9 cellular contexts compared by ENCODE assay signal in the genomic region with DNA sequence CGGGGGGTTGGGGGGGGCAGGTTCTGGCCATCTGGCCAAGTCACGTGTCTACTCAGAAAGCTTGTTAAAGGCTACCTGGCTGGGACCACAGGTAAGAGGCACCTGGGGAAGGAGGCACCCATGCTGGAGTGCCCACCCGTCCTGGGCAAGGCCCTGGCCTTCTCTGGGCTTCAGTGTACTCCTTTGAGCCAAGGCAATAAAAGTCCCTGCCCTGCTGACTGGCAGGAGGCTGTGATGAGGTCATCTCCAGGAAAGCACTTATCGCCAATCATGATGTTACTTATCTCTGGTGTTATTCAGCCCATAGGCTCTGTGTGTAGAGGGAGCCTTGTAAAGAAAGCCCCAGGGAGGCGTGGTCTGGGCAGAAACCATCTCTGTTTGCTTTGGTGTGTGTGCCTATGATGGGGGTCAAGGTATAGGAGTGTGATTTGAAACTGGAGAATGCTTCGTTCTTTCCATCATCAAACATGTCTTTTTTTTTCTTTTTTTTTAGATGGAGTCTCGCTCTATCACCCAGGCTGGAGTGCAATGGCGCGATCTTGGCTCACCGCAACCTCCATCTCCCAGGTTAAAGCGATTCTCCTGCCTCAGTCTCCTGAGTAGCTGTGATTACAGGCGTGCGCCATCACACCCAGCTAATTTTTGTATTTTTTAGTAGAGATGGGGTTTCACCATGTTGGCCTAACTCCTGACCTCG. TPM values are rescaled to one million over a fixed set of nuclear protein-coding genes. Genes with fewer than 3 reads are reported as not detected.
A peak's percentile ranks its signal among the peaks of the same experiment; 100 is the strongest.
DNase-seq lines count a peak whose midpoint lies in the region; FAIRE-seq and TF ChIP-seq lines count a peak whose summit lies in the region.
"Had no signal": no experiment of that assay in that cellular context is flagged by ENCODE, and none has a peak within 500 bp of the region (broad histone marks: within the 10 kb centered on the region; RNA-seq: fewer than 3 reads in every experiment).

No MANE protein-coding gene starts in this region.

- H3K36me3 ChIP-seq in BLaER1 (no peaks in the 10 kb centered on the region), neural progenitor cell (no peaks in the 10 kb centered on the region), MM.1S (replicated peaks; ENCODE audit: insufficient read depth, low read length) (no peaks in the 10 kb centered on the region)

- H3K4me2 ChIP-seq in BLaER1 (peak overlapping the region; percentile 86), neural progenitor cell (no peak overlapping the region), MM.1S (ENCODE audit: low read depth, low read length) (no peak overlapping the region)

- H3K9ac ChIP-seq in BLaER1 (no peak overlapping the region), neural progenitor cell (no peak overlapping the region), MM.1S (ENCODE audit: low read length) (no peak overlapping the region)

- no peaks in the 10 kb centered on the region for H3K9me2 ChIP-seq in MM.1S (replicated peaks; ENCODE audit: insufficient read depth, low read length)

- H3K9me3 ChIP-seq in BLaER1 = no peaks in the 10 kb centered on the region
- no peaks in the 10 kb centered on the region for H3K9me3 ChIP-seq in neural progenitor cell (ENCODE audit: low read depth)
- H3K9me3 ChIP-seq in MM.1S (replicated peaks; ENCODE audit: insufficient read depth, low read length) = no peaks in the 10 kb centered on the region

- H3K4me3 ChIP-seq in BLaER1 (no peak overlapping the region), neural progenitor cell (no peak overlapping the region), MM.1S (ENCODE audit: low read length) (no peak overlapping the region)

- no peak overlapping the region for H3K27ac ChIP-seq in BLaER1
- no peak overlapping the region for H3K27ac ChIP-seq in neural progenitor cell
- H3K27ac ChIP-seq in MM.1S (ENCODE audit: low read length) = no peak overlapping the region

- H2AFZ ChIP-seq in neural progenitor cell (replicated peaks) (no peak overlapping the region), MM.1S (ENCODE audit: low read length) (no peak overlapping the region)

- FAIRE-seq in HTR-8/SVneo (lab: Jason Lieb, UNC) = no peak
- FAIRE-seq: GM18507 had no signal

- H3K4me1 Mint-ChIP-seq in neural progenitor cell = peaks cover 50% of the 10 kb centered on the region

- H3K4me1 ChIP-seq in BLaER1 (peaks cover 55% of the 10 kb centered on the region), neural progenitor cell (peaks cover 38% of the 10 kb centered on the region), MM.1S (ENCODE audit: low read length) (peaks cover 4% of the 10 kb centered on the region; the same call in 1 of the 2 replicates)

- no peaks in the 10 kb centered on the region for H3K36me3 Mint-ChIP-seq in neural progenitor cell

- no peak overlapping the region for H3K27ac Mint-ChIP-seq in neural progenitor cell

- H3F3A ChIP-seq in neural progenitor cell (ENCODE audit: low read depth) (peaks cover 16% of the 10 kb centered on the region), MM.1S (ENCODE audit: insufficient read depth, low read length) (no peaks in the 10 kb centered on the region)

- no peaks in the 10 kb centered on the region for H3K27me3 ChIP-seq in BLaER1
- peaks cover 9% of the 10 kb centered on the region for H3K27me3 ChIP-seq in neural progenitor cell
- H3K27me3 ChIP-seq in MM.1S (replicated peaks; ENCODE audit: insufficient read depth, low read length) = no peaks in the 10 kb centered on the region

- TF ChIP-seq CTCF in neural progenitor cell (IDR thresholded peaks at IDR 0.05) (no peak), MM.1S (IDR thresholded peaks at IDR 0.05; ENCODE audit: low read length) (no peak)

- no peaks in the 10 kb centered on the region for H3K9me3 Mint-ChIP-seq in neural progenitor cell

- H3K4me3 Mint-ChIP-seq in neural progenitor cell = peak overlapping the region; percentile 49

- H3K79me2 ChIP-seq in neural progenitor cell (ENCODE audit: low read depth) = no peaks in the 10 kb centered on the region
- H3K79me2 ChIP-seq in MM.1S (ENCODE audit: low read length) = no peaks in the 10 kb centered on the region

- H4K20me1 ChIP-seq in BLaER1 (no peaks in the 10 kb centered on the region), neural progenitor cell (ENCODE audit: low read depth) (no peaks in the 10 kb centered on the region), MM.1S (ENCODE audit: insufficient read depth, low read length) (no peaks in the 10 kb centered on the region)

- H3K27me3 Mint-ChIP-seq in neural progenitor cell (ENCODE audit: insufficient read depth, low read depth) = peaks cover 16% of the 10 kb centered on the region

- DNase-seq in HTR-8/SVneo (ENCODE audit: insufficient read length, low spot score) (peak; percentile 69), NOMO-1 treated with DMSO at 0.1 percent for 48 hours (lab: John Stamatoyannopoulos, UW; ENCODE audit: unreplicated experiment) (peak; percentile 48), dermis blood vessel endothelial cell (peak; percentile 75), neural progenitor cell (ENCODE audit: low spot score) (no peak), nucleus accumbens (lab: John Stamatoyannopoulos, UW) (no peak), epidermal melanocyte (ENCODE audit: insufficient read length, low spot score) (no peak), MM.1S (no peak)

RNA-seq across cellular contexts. Expression of a gene that starts 2.5 kb away (rescaled TPM):
- 0.51 and 1.2 TPM in 2 replicates for total RNA-seq in dermis blood vessel endothelial cell
- total RNA-seq in neural progenitor cell (ENCODE audit: low replicate concordance) = 2.8 TPM in 1 of 2 replicates, not detected in the other

RNA-seq across cellular contexts. Expression of a gene that starts 14.1 kb away (rescaled TPM):
- total RNA-seq in dermis blood vessel endothelial cell (0.70 and 3.2 TPM in 2 replicates), neural progenitor cell (ENCODE audit: low replicate concordance) (10.5 and 12.0 TPM in 2 replicates)

RNA-seq across cellular contexts. Expression of a gene that starts 32.7 kb away (rescaled TPM):
- not detected in 2 replicates for total RNA-seq in dermis blood vessel endothelial cell
- not detected in 2 replicates for total RNA-seq in neural progenitor cell (ENCODE audit: low replicate concordance)

RNA-seq across cellular contexts. Expression of a gene that starts 58.2 kb away (rescaled TPM):
- total RNA-seq in dermis blood vessel endothelial cell = 1.4 and 1.5 TPM in 2 replicates
- 1.6 and 14.2 TPM in 2 replicates for total RNA-seq in neural progenitor cell (ENCODE audit: low replicate concordance)

Comparison
In these comparisons a context has a peak if more than half of its experiments do, and no peak if none do; other contexts are left out.
1. DNase-seq: peak in HTR-8/SVneo (single experiment), NOMO-1 treated with DMSO at 0.1 percent for 48 hours (single experiment) and dermis blood vessel endothelial cell (single experiment); none in neural progenitor cell (single experiment), nucleus accumbens (0 of 56), epidermal melanocyte (single experiment) and MM.1S (single experiment).